In the genomic region with DNA sequence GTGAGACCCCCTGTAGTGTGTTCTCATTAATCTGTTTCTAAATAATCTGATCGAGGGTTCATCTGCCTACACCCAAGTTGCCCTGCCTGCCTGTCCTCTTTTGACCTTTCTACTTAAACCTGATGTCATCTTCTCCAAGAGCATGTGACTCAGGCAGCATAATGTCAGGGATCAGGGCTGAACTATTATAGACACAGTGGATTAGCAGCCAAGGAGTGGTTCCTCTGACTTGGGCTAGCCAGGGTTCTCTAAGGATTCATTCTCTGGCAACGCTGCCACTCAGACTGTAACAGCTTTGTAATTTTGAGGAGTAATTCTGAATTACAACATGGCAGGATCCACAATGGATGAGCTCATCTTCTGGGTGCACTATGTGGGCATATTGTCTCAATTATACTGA, we compare ENCODE assay signal across 15 cellular contexts.
DNase-seq lines count a peak whose midpoint lies in the region; ATAC-seq and TF ChIP-seq lines count a peak whose summit lies in the region.
"Had no signal": no experiment of that assay in that cellular context is flagged by ENCODE, and none has a peak within 500 bp of the region (broad histone marks: within the 10 kb centered on the region; RNA-seq: fewer than 3 reads in every experiment).

No MANE protein-coding gene starts in this region.

- no peak overlapping the region for H3K27ac Mint-ChIP-seq in activated naive CD8-positive, alpha-beta T cell treated with anti-CD3 and anti-CD28 coated beads, Interleukin-2, amount 50 U/mL, for 24 hours
- H3K27ac Mint-ChIP-seq in activated naive CD8-positive, alpha-beta T cell treated with anti-CD3 and anti-CD28 coated beads for 36 hours: no peak overlapping the region
- H3K27ac Mint-ChIP-seq in stimulated activated naive B cell treated with anti-CD40 and anti-IgM and Interleukin-4, amounts not matched to agents 10 μg/mL and 1 μg/mL and 100 μg/mL, for 72 hours: no peak overlapping the region
- H3K27ac Mint-ChIP-seq: activated T-helper 1 cell treated with anti-CD3 and anti-CD28 coated beads, Interleukin-12 subunit alpha, Interleukin-12 subunit beta, Interleukin-2, Interleukin-4 antibody, amounts not matched to agents 30 ng/mL and 10 ng/mL and 1 ng/mL, durations not matched to agents 14 hours and 24 hours and 36 hours had no signal

- no peaks in the 10 kb centered on the region for H3K9me3 ChIP-seq in prostate gland
- H3K9me3 ChIP-seq: Caco-2, sigmoid colon had no signal

- WGBS in prostate gland: 78% methylated on average over 2 of the region's 2 CpGs

- TF ChIP-seq POLR2A in prostate gland (IDR thresholded peaks at IDR 0.05): no peak

- H3K4me1 ChIP-seq in prostate gland (replicated peaks): no peaks in the 10 kb centered on the region
- H3K4me1 ChIP-seq: Caco-2, sigmoid colon had no signal

- in situ Hi-C loops in SK-MEL-5 (cut with HindIII; ENCODE audit: low pct_unique_long_range_greater_than_20kb, low sequenced_read_pairs): no loop called here

- no peaks in the 10 kb centered on the region for H3K9me3 Mint-ChIP-seq in activated naive CD8-positive, alpha-beta T cell treated with anti-CD3 and anti-CD28 coated beads, Interleukin-2, amount 50 U/mL, for 24 hours
- no peaks in the 10 kb centered on the region for H3K9me3 Mint-ChIP-seq in activated naive CD8-positive, alpha-beta T cell treated with anti-CD3 and anti-CD28 coated beads for 36 hours
- H3K9me3 Mint-ChIP-seq in stimulated activated naive B cell treated with anti-CD40 and anti-IgM and Interleukin-4, amounts not matched to agents 10 μg/mL and 1 μg/mL and 100 μg/mL, for 72 hours: no peaks in the 10 kb centered on the region
- H3K9me3 Mint-ChIP-seq: activated T-helper 1 cell treated with anti-CD3 and anti-CD28 coated beads, Interleukin-12 subunit alpha, Interleukin-12 subunit beta, Interleukin-2, Interleukin-4 antibody, amounts not matched to agents 30 ng/mL and 10 ng/mL and 1 ng/mL, durations not matched to agents 14 hours and 24 hours and 36 hours had no signal

- no peak for DNase-seq in activated naive CD8-positive, alpha-beta T cell treated with anti-CD3 and anti-CD28 coated beads, Interleukin-2, amount 50 U/mL, for 24 hours
- no peak for DNase-seq in activated naive CD8-positive, alpha-beta T cell treated with anti-CD3 and anti-CD28 coated beads for 36 hours
- DNase-seq in SK-MEL-5 (ENCODE audit: low read depth, low spot score) (peak; percentile 38), left cardiac atrium (no peak), stromal cell of bone marrow (ENCODE audit: low read depth) (peak; percentile 91), RWPE1 (ENCODE audit: low spot score) (no peak), prostate gland (ENCODE audit: low spot score) (no peak)
- DNase-seq in stimulated activated naive B cell treated with anti-CD40 and anti-IgM and Interleukin-4, amounts not matched to agents 10 μg/mL and 1 μg/mL and 100 μg/mL, for 72 hours: no peak
- DNase-seq: activated CD4-positive, alpha-beta T cell treated with anti-CD3 and anti-CD28 coated beads, Interleukin-2, amount 50 U/mL, for 4 hours; Caco-2; MM.1S; NCI-H510A; sigmoid colon; substantia nigra had no signal

- H3K27ac ChIP-seq in RWPE1 (no peak overlapping the region), prostate gland (no peak overlapping the region)
- H3K27ac ChIP-seq: sigmoid colon had no signal

- H3K36me3 Mint-ChIP-seq in activated naive CD8-positive, alpha-beta T cell treated with anti-CD3 and anti-CD28 coated beads, Interleukin-2, amount 50 U/mL, for 24 hours (ENCODE audit: low read depth): no peaks in the 10 kb centered on the region
- no peaks in the 10 kb centered on the region for H3K36me3 Mint-ChIP-seq in activated naive CD8-positive, alpha-beta T cell treated with anti-CD3 and anti-CD28 coated beads for 36 hours
- H3K36me3 Mint-ChIP-seq in stimulated activated naive B cell treated with anti-CD40 and anti-IgM and Interleukin-4, amounts not matched to agents 10 μg/mL and 1 μg/mL and 100 μg/mL, for 72 hours: no peaks in the 10 kb centered on the region

- intact Hi-C loops in left cardiac atrium (cut with DNase I) (no loop called here), prostate gland (cut with DNase I) (no loop called here)

- no peak for TF ChIP-seq CTCF in RWPE1 (conservative IDR thresholded peaks at IDR 0.05; ENCODE audit: low read depth)
- no peak for TF ChIP-seq CTCF in prostate gland (IDR thresholded peaks at IDR 0.05)

- no peak overlapping the region for H3K4me3 Mint-ChIP-seq in activated naive CD8-positive, alpha-beta T cell treated with anti-CD3 and anti-CD28 coated beads, Interleukin-2, amount 50 U/mL, for 24 hours
- no peak overlapping the region for H3K4me3 Mint-ChIP-seq in activated naive CD8-positive, alpha-beta T cell treated with anti-CD3 and anti-CD28 coated beads for 36 hours
- no peak overlapping the region for H3K4me3 Mint-ChIP-seq in stimulated activated naive B cell treated with anti-CD40 and anti-IgM and Interleukin-4, amounts not matched to agents 10 μg/mL and 1 μg/mL and 100 μg/mL, for 72 hours
- H3K4me3 Mint-ChIP-seq: activated T-helper 1 cell treated with anti-CD3 and anti-CD28 coated beads, Interleukin-12 subunit alpha, Interleukin-12 subunit beta, Interleukin-2, Interleukin-4 antibody, amounts not matched to agents 30 ng/mL and 10 ng/mL and 1 ng/mL, durations not matched to agents 14 hours and 24 hours and 36 hours had no signal

- CTCF ChIA-PET in RWPE1 (lab: Yijun Ruan, JAX): interaction anchor here (0.5 kb wide), 1 partner anchor 224 kb away, joined by 4 read pairs; no protein-coding TSS in a partner anchor

- peak; percentile 59 for ATAC-seq in activated naive CD8-positive, alpha-beta T cell treated with anti-CD3 and anti-CD28 coated beads, Interleukin-2, amount 50 U/mL, for 24 hours
- ATAC-seq in left cardiac atrium: peak; percentile 30 to 82
- ATAC-seq in stimulated activated naive B cell treated with anti-CD40 and anti-IgM and Interleukin-4, amounts not matched to agents 10 μg/mL and 1 μg/mL and 100 μg/mL, for 72 hours (replicated peaks): no peak

- no peaks in the 10 kb centered on the region for H3K4me1 Mint-ChIP-seq in activated naive CD8-positive, alpha-beta T cell treated with anti-CD3 and anti-CD28 coated beads, Interleukin-2, amount 50 U/mL, for 24 hours
- H3K4me1 Mint-ChIP-seq in activated naive CD8-positive, alpha-beta T cell treated with anti-CD3 and anti-CD28 coated beads for 36 hours: no peaks in the 10 kb centered on the region
- no peaks in the 10 kb centered on the region for H3K4me1 Mint-ChIP-seq in stimulated activated naive B cell treated with anti-CD40 and anti-IgM and Interleukin-4, amounts not matched to agents 10 μg/mL and 1 μg/mL and 100 μg/mL, for 72 hours

- H3K27me3 ChIP-seq in prostate gland (replicated peaks; ENCODE audit: insufficient read depth): no peaks in the 10 kb centered on the region
- H3K27me3 ChIP-seq: sigmoid colon had no signal

- no peaks in the 10 kb centered on the region for H3K36me3 ChIP-seq in prostate gland
- H3K36me3 ChIP-seq: sigmoid colon had no signal

- H3K27me3 Mint-ChIP-seq in activated naive CD8-positive, alpha-beta T cell treated with anti-CD3 and anti-CD28 coated beads, Interleukin-2, amount 50 U/mL, for 24 hours: no peaks in the 10 kb centered on the region
- H3K27me3 Mint-ChIP-seq in activated naive CD8-positive, alpha-beta T cell treated with anti-CD3 and anti-CD28 coated beads for 36 hours: peaks cover 3% of the 10 kb centered on the region
- H3K27me3 Mint-ChIP-seq in stimulated activated naive B cell treated with anti-CD40 and anti-IgM and Interleukin-4, amounts not matched to agents 10 μg/mL and 1 μg/mL and 100 μg/mL, for 72 hours: no peaks in the 10 kb centered on the region

- POLR2A ChIA-PET in RWPE1 (lab: Yijun Ruan, JAX; ENCODE audit: low non-redundant PET): no interaction called here

- H3K4me3 ChIP-seq in prostate gland: no peak overlapping the region
- H3K4me3 ChIP-seq: sigmoid colon had no signal

Comparison
In these comparisons a context has a peak if more than half of its experiments do, and no peak if none do; other contexts are left out.
1. ATAC-seq: peak in activated naive CD8-positive, alpha-beta T cell treated with anti-CD3 and anti-CD28 coated beads, Interleukin-2, amount 50 U/mL, for 24 hours (single experiment) and left cardiac atrium (2 of 2); none in stimulated activated naive B cell treated with anti-CD40 and anti-IgM and Interleukin-4, amounts not matched to agents 10 μg/mL and 1 μg/mL and 100 μg/mL, for 72 hours (0 of 2).
2. DNase-seq: peak in SK-MEL-5 (single experiment) and stromal cell of bone marrow (single experiment); none in activated naive CD8-positive, alpha-beta T cell treated with anti-CD3 and anti-CD28 coated beads, Interleukin-2, amount 50 U/mL, for 24 hours (single experiment), activated naive CD8-positive, alpha-beta T cell treated with anti-CD3 and anti-CD28 coated beads for 36 hours (single experiment), left cardiac atrium (single experiment), stimulated activated naive B cell treated with anti-CD40 and anti-IgM and Interleukin-4, amounts not matched to agents 10 μg/mL and 1 μg/mL and 100 μg/mL, for 72 hours (single experiment), RWPE1 (single experiment) and prostate gland (single experiment).